8 cellular contexts compared by ENCODE assay signal in genomic region chr11:27505781-27506180, GRCh38. TPM values are rescaled to one million over a fixed set of nuclear protein-coding genes. Genes with fewer than 3 reads are reported as not detected.
A peak's percentile ranks its signal among the peaks of the same experiment; 100 is the strongest.
DNase-seq lines count a peak whose midpoint lies in the region; ATAC-seq and TF ChIP-seq lines count a peak whose summit lies in the region.

No MANE protein-coding gene starts in this region.

- peak overlapping the region; percentile 99 for H3K27ac Mint-ChIP-seq in neural progenitor cell

- peak overlapping the region; percentile 90 for H3K4me2 ChIP-seq in neural progenitor cell

- peaks cover 62% of the 10 kb centered on the region for H3K79me2 ChIP-seq in neural progenitor cell (ENCODE audit: low read depth)

- peak overlapping the region; percentile 95 to 100 for H3K9ac ChIP-seq in duodenal mucosa (ENCODE audit: low read depth in 1 of 2, low read length in 2 of 2)
- H3K9ac ChIP-seq in neural progenitor cell: peak overlapping the region; percentile 91

- H3K36me3 ChIP-seq in duodenal mucosa (ENCODE audit: control insufficient read depth in 1 of 2, insufficient read depth in 2 of 2, low read length in 2 of 2) (peaks cover 5 to 8% of the 10 kb centered on the region in 2 donors), neural progenitor cell (peaks cover 8% of the 10 kb centered on the region)

- peaks cover 4% of the 10 kb centered on the region for H3K36me3 Mint-ChIP-seq in neural progenitor cell

- TF ChIP-seq CTCF in neural progenitor cell (IDR thresholded peaks at IDR 0.05): no peak

- peak overlapping the region; percentile 81 to 99 for H3K4me3 ChIP-seq in duodenal mucosa (ENCODE audit: low read depth in 1 of 2, low read length in 2 of 2)
- peak overlapping the region; percentile 85 for H3K4me3 ChIP-seq in neural progenitor cell

- no peak overlapping the region for H3K27ac ChIP-seq in duodenal mucosa (ENCODE audit: low read depth, low read length)
- no peak overlapping the region for H3K27ac ChIP-seq in neural progenitor cell

- peak overlapping the region; percentile 80 for H2AFZ ChIP-seq in neural progenitor cell (replicated peaks)

- H3K27me3 ChIP-seq in duodenal mucosa (ENCODE audit: control insufficient read depth in 1 of 2, insufficient read depth in 2 of 2, low read length in 2 of 2) (no peaks in the 10 kb centered on the region), neural progenitor cell (no peaks in the 10 kb centered on the region)

- in situ Hi-C loops in KBM-7 (cut with MboI; ENCODE audit: low pct_unique_long_range_greater_than_20kb, low sequenced_read_pairs): no loop called here

- peaks cover 24% of the 10 kb centered on the region for H3K4me1 Mint-ChIP-seq in neural progenitor cell

- peaks cover 2% of the 10 kb centered on the region for H3K27me3 Mint-ChIP-seq in neural progenitor cell (ENCODE audit: insufficient read depth, low read depth)

- peaks cover 24% of the 10 kb centered on the region for H4K20me1 ChIP-seq in neural progenitor cell (ENCODE audit: low read depth)

- DNase-seq in A172 (ENCODE audit: low spot score): peak; percentile 6
- peak; percentile 12 for DNase-seq in M059J (ENCODE audit: low read depth)
- no peak for DNase-seq in neural progenitor cell (ENCODE audit: low spot score)
- DNase-seq in KBM-7: no peak
- no peak for DNase-seq in DMS53 (lab: John Stamatoyannopoulos, UW)
- DNase-seq in SHP77 (lab: John Stamatoyannopoulos, UW): no peak

- no peaks in the 10 kb centered on the region for H3K9me3 Mint-ChIP-seq in neural progenitor cell

- H3K9me3 ChIP-seq in duodenal mucosa (ENCODE audit: control insufficient read depth in 1 of 2, low read length in 2 of 2) (no peaks in the 10 kb centered on the region), neural progenitor cell (ENCODE audit: low read depth) (no peaks in the 10 kb centered on the region)

- H3K4me1 ChIP-seq in duodenal mucosa (ENCODE audit: control insufficient read depth in 1 of 2, insufficient read depth in 2 of 2, low read length in 2 of 2) (peaks cover 11 to 28% of the 10 kb centered on the region in 2 donors), neural progenitor cell (peaks cover 14% of the 10 kb centered on the region)

- peaks cover 12% of the 10 kb centered on the region for H3F3A ChIP-seq in neural progenitor cell (ENCODE audit: low read depth)

- peak; percentile 3 for ATAC-seq in GM19395 (IDR thresholded peaks at IDR 0.05; ENCODE audit: unreplicated experiment)

- peak overlapping the region; percentile 100 for H3K4me3 Mint-ChIP-seq in neural progenitor cell

RNA-seq across cellular contexts. Expression of gene LIN7C, which starts 0.8 kb away (rescaled TPM):
- 61.4 and 73.3 TPM in 2 replicates for total RNA-seq in A172 (2014; rRNA removed; shearing (Covaris generic))
- 57.9 and 68.4 TPM in 2 replicates for total RNA-seq in M059J (2014; rRNA removed; shearing (Covaris generic))
- total RNA-seq in neural progenitor cell (ENCODE audit: low replicate concordance): 44.5 and 82.1 TPM in 2 replicates

RNA-seq across cellular contexts. Expression of gene LGR4, which starts 33.2 kb away (rescaled TPM):
- total RNA-seq in A172 (2014; rRNA removed; shearing (Covaris generic)): 10.0 and 10.1 TPM in 2 replicates
- 28.0 and 45.2 TPM in 2 replicates for total RNA-seq in M059J (2014; rRNA removed; shearing (Covaris generic))
- total RNA-seq in neural progenitor cell (ENCODE audit: low replicate concordance): 219 and 274 TPM in 2 replicates

Comparison
In these comparisons a context has a peak if more than half of its experiments do, and no peak if none do; other contexts are left out.
1. DNase-seq: peak in A172 (single experiment) and M059J (single experiment); none in neural progenitor cell (single experiment), KBM-7 (single experiment), DMS53 (single experiment) and SHP77 (0 of 2).